Comparison of ENCODE assay signal across 26 cellular contexts in genomic region chr2:105488198-105488757, GRCh38.
"Had no signal": no experiment of that assay in that cellular context is flagged by ENCODE, and none has a peak within 500 bp of the region (broad histone marks: within the 10 kb centered on the region; RNA-seq: fewer than 3 reads in every experiment).

No MANE protein-coding gene starts in this region.

- H3K4me3 Mint-ChIP-seq: activated CD4-positive, alpha-beta T cell treated with anti-CD3 and anti-CD28 coated beads, Interleukin-2, amount 10 ng/mL, durations not matched to agents 7 days and 5 days; activated CD8-positive, alpha-beta T cell treated with anti-CD3 and anti-CD28 coated beads, Interleukin-2, amount 10 ng/mL, durations not matched to agents 7 days and 5 days; activated naive CD4-positive, alpha-beta T cell treated with anti-CD3 and anti-CD28 coated beads for 36 hours; activated naive CD8-positive, alpha-beta T cell treated with anti-CD3 and anti-CD28 coated beads, Interleukin-2, amount 50 U/mL, for 24 hours; activated T-cell treated with anti-CD3 and anti-CD28 coated beads, Interleukin-2, amount 50 U/mL, for 4 hours; memory B cell; naive thymus-derived CD4-positive, alpha-beta T cell had no signal

- H3K4me1 Mint-ChIP-seq: activated CD4-positive, alpha-beta T cell treated with anti-CD3 and anti-CD28 coated beads, Interleukin-2, amount 10 ng/mL, durations not matched to agents 7 days and 5 days; activated naive CD8-positive, alpha-beta T cell treated with anti-CD3 and anti-CD28 coated beads, Interleukin-2, amount 50 U/mL, for 24 hours; memory B cell; naive thymus-derived CD4-positive, alpha-beta T cell had no signal

- H3K4me2 ChIP-seq: SK-N-SH had no signal

- H3K9me3 ChIP-seq: mucosa of descending colon, pancreas, SK-N-SH had no signal

- DNase-seq: activated CD4-positive, alpha-beta T cell treated with anti-CD3 and anti-CD28 coated beads, Interleukin-2, amount 10 ng/mL, durations not matched to agents 7 days and 5 days; activated CD4-positive, CD25-positive, alpha-beta regulatory T cell; activated CD8-positive, alpha-beta T cell treated with anti-CD3 and anti-CD28 coated beads, Interleukin-2, amount 10 ng/mL, durations not matched to agents 7 days and 5 days; activated naive CD4-positive, alpha-beta T cell treated with anti-CD3 and anti-CD28 coated beads for 36 hours; activated naive CD8-positive, alpha-beta T cell treated with anti-CD3 and anti-CD28 coated beads, Interleukin-2, amount 50 U/mL, for 24 hours; activated T-cell treated with anti-CD3 and anti-CD28 coated beads, Interleukin-2, amount 50 U/mL, for 4 hours; aorta; brain microvascular endothelial cell; cerebellar nuclear complex; cortex of kidney; hypothalamus; naive thymus-derived CD4-positive, alpha-beta T cell; pancreas; SK-N-SH; stimulated activated CD4-positive, alpha-beta T cell treated with anti-CD3 and anti-CD28 coated beads, Interleukin-12 subunit alpha, Interleukin-12 subunit beta, amount 100 ng/mL, for 4 hours; stimulated activated CD4-positive, alpha-beta T cell treated with anti-CD3 and anti-CD28 coated beads, Interleukin-1b, Interleukin-23, amount 100 ng/mL, for 48 hours; stimulated activated CD8-positive, alpha-beta memory T cell treated with anti-CD3 and anti-CD28 coated beads, Interleukin-4, amount 100 ng/mL, for 48 hours; stimulated activated naive CD4-positive, alpha-beta T cell; T-helper 1 cell; T-helper 9 cell; tibial artery had no signal

- H3K27ac ChIP-seq: pancreas, vagina had no signal

- H3K4me1 ChIP-seq: tibial artery, vagina had no signal

- H3K27me3 ChIP-seq: brain microvascular endothelial cell, pancreas, tibial artery, vagina had no signal

- ATAC-seq: activated CD8-positive, alpha-beta T cell treated with anti-CD3 and anti-CD28 coated beads, Interleukin-2, amount 10 ng/mL, durations not matched to agents 7 days and 5 days; activated naive CD8-positive, alpha-beta T cell treated with anti-CD3 and anti-CD28 coated beads, Interleukin-2, amount 50 U/mL, for 24 hours; activated T-cell treated with anti-CD3 and anti-CD28 coated beads, Interleukin-2, amount 50 U/mL, for 4 hours; esophagus mucosa; left lobe of liver; mucosa of descending colon; naive thymus-derived CD4-positive, alpha-beta T cell; pancreas had no signal

- H3K27ac Mint-ChIP-seq: activated CD4-positive, alpha-beta T cell treated with anti-CD3 and anti-CD28 coated beads, Interleukin-2, amount 10 ng/mL, durations not matched to agents 7 days and 5 days; activated CD8-positive, alpha-beta T cell treated with anti-CD3 and anti-CD28 coated beads, Interleukin-2, amount 10 ng/mL, durations not matched to agents 7 days and 5 days; activated naive CD4-positive, alpha-beta T cell treated with anti-CD3 and anti-CD28 coated beads for 36 hours; activated naive CD8-positive, alpha-beta T cell treated with anti-CD3 and anti-CD28 coated beads, Interleukin-2, amount 50 U/mL, for 24 hours; memory B cell; naive thymus-derived CD4-positive, alpha-beta T cell had no signal

- H3K4me3 ChIP-seq: mucosa of descending colon, pancreas, tibial artery, vagina had no signal

- H3K36me3 ChIP-seq: brain microvascular endothelial cell, pancreas, tibial artery, vagina had no signal

- H3K9me3 Mint-ChIP-seq: activated CD4-positive, alpha-beta T cell treated with anti-CD3 and anti-CD28 coated beads, Interleukin-2, amount 10 ng/mL, durations not matched to agents 7 days and 5 days had no signal
